10 cellular contexts compared by ENCODE assay signal in genomic region chr18:44229693-44230108, GRCh38.
DNase-seq lines count a peak whose midpoint lies in the region; FAIRE-seq and TF ChIP-seq lines count a peak whose summit lies in the region.
"Had no signal": no experiment of that assay in that cellular context is flagged by ENCODE, and none has a peak within 500 bp of the region (broad histone marks: within the 10 kb centered on the region; RNA-seq: fewer than 3 reads in every experiment).

No MANE protein-coding gene starts in this region.

- no peaks in the 10 kb centered on the region for H4K20me1 ChIP-seq in OCI-LY7 (ENCODE audit: insufficient read depth, low read length)

- no peak overlapping the region for H2AFZ ChIP-seq in OCI-LY7 (ENCODE audit: low read length)

- TF ChIP-seq EP300 in suprapubic skin (IDR thresholded peaks at IDR 0.05): peak; percentile 44

- DNase-seq in NCI-H1105 treated with DMSO at 0.1 percent for 48 hours (lab: John Stamatoyannopoulos, UW) (peak; percentile 33), choroid plexus epithelial cell (ENCODE audit: low read depth) (peak; percentile 48), kidney (peak; percentile 76), suprapubic skin (ENCODE audit: low spot score in 2 of 2) (peak; percentile 57 to 77), HFFc6 (no peak), OCI-LY7 (ENCODE audit: low spot score) (no peak), mesothelial cell of epicardium (ENCODE audit: low spot score in 2 of 2, unreplicated experiment in 2 of 2) (no peak)
- no peak for DNase-seq in stimulated activated CD4-positive, alpha-beta T cell treated with anti-CD3 and anti-CD28 coated beads, Interleukin-15, amount 100 ng/mL, for 24 hours
- DNase-seq: NCI-H524 treated with DMSO at 0.1 percent for 48 hours had no signal

- no peaks in the 10 kb centered on the region for H3K27me3 Mint-ChIP-seq in HFFc6 (ENCODE audit: insufficient read depth)
- H3K27me3 Mint-ChIP-seq in mesothelial cell of epicardium (ENCODE audit: low read depth): no peaks in the 10 kb centered on the region
- H3K27me3 Mint-ChIP-seq: activated naive CD4-positive, alpha-beta T cell treated with anti-CD3 and anti-CD28 coated beads, Interleukin-2, amount 50 U/mL, for 24 hours had no signal

- no peaks in the 10 kb centered on the region for H3K4me1 ChIP-seq in kidney (ENCODE audit: control insufficient read depth in 1 of 2, insufficient read depth in 1 of 2, low read depth in 1 of 2, low read length in 2 of 2)
- peaks cover 8% of the 10 kb centered on the region for H3K4me1 ChIP-seq in suprapubic skin
- H3K4me1 ChIP-seq in OCI-LY7 (ENCODE audit: insufficient read depth, low read length, poor library complexity, severe bottlenecking): no peaks in the 10 kb centered on the region

- H3K4me2 ChIP-seq in OCI-LY7 (ENCODE audit: low read length): no peak overlapping the region

- no peak for FAIRE-seq in kidney (lab: Jason Lieb, UNC)

- H3K4me3 ChIP-seq in choroid plexus epithelial cell (ENCODE audit: low read depth, low read length) (no peak overlapping the region), kidney (ENCODE audit: low read length in 2 of 2) (no peak overlapping the region), suprapubic skin (no peak overlapping the region), OCI-LY7 (ENCODE audit: low read depth, low read length, poor library complexity, severe bottlenecking) (no peak overlapping the region)

- no peak overlapping the region for H3K9ac ChIP-seq in kidney (ENCODE audit: low read length in 2 of 2)

- WGBS in suprapubic skin: 24% methylated on average over 3 of the region's 3 CpGs

- POLR2A ChIA-PET in OCI-LY7 (lab: Charles Lee): no interaction called here

- no TSS peak for BruUV-seq in OCI-LY7 (replicated peaks; lab: Mats Ljungman, UMichigan)

- TF ChIP-seq CTCF in choroid plexus epithelial cell (conservative IDR thresholded peaks at IDR 0.05; ENCODE audit: low read depth, low read length) (no peak), kidney (IDR thresholded peaks at IDR 0.05; ENCODE audit: borderline replicate concordance, extremely low read depth, insufficient read depth) (no peak), suprapubic skin (IDR thresholded peaks at IDR 0.05) (no peak), HFFc6 (IDR thresholded peaks at IDR 0.05) (no peak), OCI-LY7 (conservative IDR thresholded peaks at IDR 0.05; ENCODE audit: low read length) (no peak), mesothelial cell of epicardium (IDR thresholded peaks at IDR 0.05; ENCODE audit: unreplicated experiment) (no peak)

- H3K79me2 ChIP-seq in OCI-LY7 (ENCODE audit: insufficient read depth, low read depth, low read length): no peaks in the 10 kb centered on the region

- H3K27ac Mint-ChIP-seq in HFFc6: no peak overlapping the region
- H3K27ac Mint-ChIP-seq in mesothelial cell of epicardium: no peak overlapping the region
- H3K27ac Mint-ChIP-seq: activated naive CD4-positive, alpha-beta T cell treated with anti-CD3 and anti-CD28 coated beads, Interleukin-2, amount 50 U/mL, for 24 hours had no signal

- H3K27me3 ChIP-seq in suprapubic skin: no peaks in the 10 kb centered on the region

- no peaks in the 10 kb centered on the region for H3K4me1 Mint-ChIP-seq in HFFc6 (ENCODE audit: low read depth)
- H3K4me1 Mint-ChIP-seq in mesothelial cell of epicardium: peaks cover 3% of the 10 kb centered on the region
- H3K4me1 Mint-ChIP-seq: activated naive CD4-positive, alpha-beta T cell treated with anti-CD3 and anti-CD28 coated beads, Interleukin-2, amount 50 U/mL, for 24 hours had no signal

- intact Hi-C loops in kidney (cut with DNase I): no loop called here
- intact Hi-C loops in OCI-LY7 (cut with micrococcal nuclease; ENCODE audit: unreplicated experiment): no loop called here

- no peaks in the 10 kb centered on the region for H3K9me2 ChIP-seq in OCI-LY7 (ENCODE audit: insufficient read depth, low read length)

- H3K9me3 Mint-ChIP-seq in HFFc6 (peaks cover 29% of the 10 kb centered on the region), mesothelial cell of epicardium (no peaks in the 10 kb centered on the region)

- H3K36me3 ChIP-seq in kidney (ENCODE audit: control insufficient read depth in 1 of 2, insufficient read depth in 2 of 2, low read length in 2 of 2) (no peaks in the 10 kb centered on the region), suprapubic skin (no peaks in the 10 kb centered on the region), OCI-LY7 (ENCODE audit: insufficient read depth, low read length) (no peaks in the 10 kb centered on the region)

- H3K9me3 ChIP-seq in kidney (ENCODE audit: control insufficient read depth in 1 of 2, low read length in 2 of 2): no peaks in the 10 kb centered on the region
- H3K9me3 ChIP-seq in suprapubic skin: no peaks in the 10 kb centered on the region
- no peaks in the 10 kb centered on the region for H3K9me3 ChIP-seq in OCI-LY7 (ENCODE audit: low read length)

- H3K27ac ChIP-seq in kidney (ENCODE audit: low read depth in 2 of 2, low read length in 2 of 2): no peak overlapping the region
- no peak overlapping the region for H3K27ac ChIP-seq in suprapubic skin
- no peak overlapping the region for H3K27ac ChIP-seq in OCI-LY7 (ENCODE audit: low read depth, low read length, poor library complexity, severe bottlenecking)

- no peak for TF ChIP-seq POLR2A in suprapubic skin (IDR thresholded peaks at IDR 0.05)

- CTCF ChIA-PET in OCI-LY7 (lab: Charles Lee; ENCODE audit: unreplicated experiment): no interaction called here

- H3K4me3 Mint-ChIP-seq in HFFc6 (no peak overlapping the region), mesothelial cell of epicardium (no peak overlapping the region)
- H3K4me3 Mint-ChIP-seq: activated naive CD4-positive, alpha-beta T cell treated with anti-CD3 and anti-CD28 coated beads, Interleukin-2, amount 50 U/mL, for 24 hours had no signal

- H3K36me3 Mint-ChIP-seq in HFFc6 (ENCODE audit: low read depth) (no peaks in the 10 kb centered on the region), mesothelial cell of epicardium (no peaks in the 10 kb centered on the region)
- H3K36me3 Mint-ChIP-seq: activated naive CD4-positive, alpha-beta T cell treated with anti-CD3 and anti-CD28 coated beads, Interleukin-2, amount 50 U/mL, for 24 hours had no signal

Comparison
In these comparisons a context has a peak if more than half of its experiments do, and no peak if none do; other contexts are left out.
1. DNase-seq: peak in NCI-H1105 treated with DMSO at 0.1 percent for 48 hours (single experiment), choroid plexus epithelial cell (single experiment), kidney (single experiment) and suprapubic skin (2 of 2); none in stimulated activated CD4-positive, alpha-beta T cell treated with anti-CD3 and anti-CD28 coated beads, Interleukin-15, amount 100 ng/mL, for 24 hours (single experiment), HFFc6 (single experiment), OCI-LY7 (single experiment) and mesothelial cell of epicardium (0 of 2).